7 cellular contexts compared by ENCODE assay signal in the genomic region with DNA sequence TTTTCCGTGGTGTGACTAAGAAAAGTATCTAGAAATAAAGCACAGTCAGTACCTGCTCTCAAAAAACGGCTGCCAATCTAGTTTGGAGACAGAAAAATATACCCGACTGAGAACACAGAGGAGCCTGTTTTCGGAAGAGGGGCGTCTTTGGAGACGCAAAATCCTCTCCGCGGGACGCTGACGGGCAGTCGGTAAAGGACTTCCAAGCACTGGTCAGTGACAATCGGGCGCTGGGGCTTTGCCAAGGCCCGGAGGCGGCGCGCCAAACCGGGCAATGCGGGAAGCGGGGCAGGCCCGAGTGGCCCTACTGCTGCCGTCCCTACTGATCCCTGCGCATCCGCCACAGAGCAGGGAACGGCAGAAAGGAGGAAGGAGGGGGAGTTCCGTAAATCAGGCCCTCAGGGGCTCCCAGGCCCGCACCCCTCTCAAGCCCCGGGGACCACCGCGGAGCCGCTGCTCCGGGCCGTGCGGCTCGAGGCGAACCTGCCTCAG. TPM values are rescaled to one million over a fixed set of nuclear protein-coding genes. Genes with fewer than 3 reads are reported as not detected.
A peak's percentile ranks its signal among the peaks of the same experiment; 100 is the strongest.
DNase-seq lines count a peak whose midpoint lies in the region; ATAC-seq, FAIRE-seq and TF ChIP-seq lines count a peak whose summit lies in the region.

No MANE protein-coding gene starts in this region.

- TF ChIP-seq CTCF in astrocyte (IDR thresholded peaks at IDR 0.05; ENCODE audit: insufficient read depth, low read depth, low read length) (no peak), progenitor cell of endocrine pancreas (IDR thresholded peaks at IDR 0.05; ENCODE audit: unreplicated experiment) (no peak)

- TF ChIP-seq POLR2A in GM12891 (IDR thresholded peaks at IDR 0.05; ENCODE audit: low read depth, low read length), result no peak

- H3K27ac ChIP-seq in astrocyte (ENCODE audit: low read depth, low read length), result peak overlapping the region; percentile 88

- DNase-seq in GF-D8 (lab: John Stamatoyannopoulos, UW), result peak; percentile 68
- DNase-seq in NCI-H146 (lab: John Stamatoyannopoulos, UW), result peak; percentile 78
- DNase-seq in astrocyte (ENCODE audit: low read depth), result peak; percentile 16
- DNase-seq in hepatic stellate cell (ENCODE audit: low spot score), result peak; percentile 36
- DNase-seq in progenitor cell of endocrine pancreas (ENCODE audit: low spot score, unreplicated experiment), result no peak
- DNase-seq in GM12891 (ENCODE audit: insufficient read length, low spot score), result no peak

- peak overlapping the region; percentile 86 for H3K4me3 Mint-ChIP-seq in astrocyte (ENCODE audit: unreplicated experiment)
- H3K4me3 Mint-ChIP-seq in progenitor cell of endocrine pancreas (ENCODE audit: low read depth), result peak overlapping the region; percentile 84

- H3K4me2 ChIP-seq in astrocyte (ENCODE audit: low read length), result peak overlapping the region; percentile 98

- peak overlapping the region; percentile 86 for H3K4me3 ChIP-seq in astrocyte (ENCODE audit: insufficient read depth, low read depth, low read length)

- H3K27ac Mint-ChIP-seq in astrocyte (ENCODE audit: unreplicated experiment) (peak overlapping the region; percentile 90), progenitor cell of endocrine pancreas (peak overlapping the region; percentile 97)

- H2AFZ ChIP-seq in astrocyte (ENCODE audit: low read depth, low read length), result peak overlapping the region; percentile 79

- peaks cover 27% of the 10 kb centered on the region for H3K79me2 ChIP-seq in astrocyte (ENCODE audit: insufficient read depth, low read length)

- peaks cover 6% of the 10 kb centered on the region for H3K4me1 Mint-ChIP-seq in astrocyte (ENCODE audit: low read depth, unreplicated experiment)
- peaks cover 50% of the 10 kb centered on the region for H3K4me1 Mint-ChIP-seq in progenitor cell of endocrine pancreas (ENCODE audit: low read depth)

- no peaks in the 10 kb centered on the region for H3K27me3 Mint-ChIP-seq in astrocyte (ENCODE audit: low read depth, unreplicated experiment)
- H3K27me3 Mint-ChIP-seq in progenitor cell of endocrine pancreas, result no peaks in the 10 kb centered on the region

- H3K27me3 ChIP-seq in astrocyte (ENCODE audit: insufficient read depth, low read length), result no peaks in the 10 kb centered on the region

- peaks cover 17% of the 10 kb centered on the region for H3K4me1 ChIP-seq in astrocyte (ENCODE audit: insufficient read depth, low read length)

- H3K36me3 ChIP-seq in astrocyte (ENCODE audit: insufficient read depth, low read length), result peaks cover 12% of the 10 kb centered on the region

- H3K9me3 ChIP-seq in astrocyte (ENCODE audit: insufficient read depth, low read depth, low read length), result no peaks in the 10 kb centered on the region

- H3K36me3 Mint-ChIP-seq in astrocyte (ENCODE audit: low read depth, unreplicated experiment), result peaks cover 4% of the 10 kb centered on the region
- peaks cover 13% of the 10 kb centered on the region for H3K36me3 Mint-ChIP-seq in progenitor cell of endocrine pancreas (ENCODE audit: insufficient read depth)

- peak; percentile 9 for ATAC-seq in GM21786 (IDR thresholded peaks at IDR 0.05; ENCODE audit: unreplicated experiment)

- H3K9me3 Mint-ChIP-seq in astrocyte (ENCODE audit: unreplicated experiment), result no peaks in the 10 kb centered on the region
- H3K9me3 Mint-ChIP-seq in progenitor cell of endocrine pancreas (ENCODE audit: low read depth), result no peaks in the 10 kb centered on the region

- peak overlapping the region; percentile 98 for H3K9ac ChIP-seq in astrocyte (ENCODE audit: low read length)

- peaks cover 10% of the 10 kb centered on the region for H4K20me1 ChIP-seq in astrocyte (ENCODE audit: insufficient read depth, low read length)

- FAIRE-seq in astrocyte (lab: Jason Lieb, UNC) (no peak), GM12891 (lab: Jason Lieb, UNC) (no peak)

TF ChIP-seq in GM12891, 5 proteins besides CTCF, POLR2A, EP300 and RAD21:
- TF ChIP-seq POLR2AphosphoS5 (IDR thresholded peaks at IDR 0.05; ENCODE audit: low read depth, low read length) (no peak; the same call in 1 of the 2 replicates), SPI1 (IDR thresholded peaks at IDR 0.05; ENCODE audit: low read depth, low read length) (no peak), TAF1 (IDR thresholded peaks at IDR 0.05; ENCODE audit: low read depth, low read length) (no peak), PAX5 (IDR thresholded peaks at IDR 0.05; ENCODE audit: insufficient read depth, low read length, severe bottlenecking) (no peak), POU2F2 (IDR thresholded peaks at IDR 0.05; ENCODE audit: low read depth, low read length) (no peak)

RNA-seq across cellular contexts. Expression of gene DPY19L3, which starts 0.6 kb away (rescaled TPM):
- 48.5 and 50.9 TPM in 2 replicates for total RNA-seq in astrocyte
- total RNA-seq in progenitor cell of endocrine pancreas, result 205 and 213 TPM in 2 replicates
- 5.4 TPM for polyA plus RNA-seq in GM12891 (2012; ENCODE audit: low read depth, missing spikeins)

RNA-seq across cellular contexts. Expression of gene ZNF507, which starts 59.6 kb away (rescaled TPM):
- total RNA-seq in astrocyte (12.4 and 14.7 TPM in 2 replicates), progenitor cell of endocrine pancreas (42.3 and 43.2 TPM in 2 replicates)
- 5.6 TPM for polyA plus RNA-seq in GM12891 (2012; ENCODE audit: low read depth, missing spikeins)

Comparison
In these comparisons a context has a peak if more than half of its experiments do, and no peak if none do; other contexts are left out.
1. DNase-seq: peak in GF-D8 (single experiment), NCI-H146 (single experiment), astrocyte (single experiment) and hepatic stellate cell (single experiment); none in progenitor cell of endocrine pancreas (single experiment) and GM12891 (single experiment).